ENCODE assay signal across 8 cellular contexts in the genomic region with DNA sequence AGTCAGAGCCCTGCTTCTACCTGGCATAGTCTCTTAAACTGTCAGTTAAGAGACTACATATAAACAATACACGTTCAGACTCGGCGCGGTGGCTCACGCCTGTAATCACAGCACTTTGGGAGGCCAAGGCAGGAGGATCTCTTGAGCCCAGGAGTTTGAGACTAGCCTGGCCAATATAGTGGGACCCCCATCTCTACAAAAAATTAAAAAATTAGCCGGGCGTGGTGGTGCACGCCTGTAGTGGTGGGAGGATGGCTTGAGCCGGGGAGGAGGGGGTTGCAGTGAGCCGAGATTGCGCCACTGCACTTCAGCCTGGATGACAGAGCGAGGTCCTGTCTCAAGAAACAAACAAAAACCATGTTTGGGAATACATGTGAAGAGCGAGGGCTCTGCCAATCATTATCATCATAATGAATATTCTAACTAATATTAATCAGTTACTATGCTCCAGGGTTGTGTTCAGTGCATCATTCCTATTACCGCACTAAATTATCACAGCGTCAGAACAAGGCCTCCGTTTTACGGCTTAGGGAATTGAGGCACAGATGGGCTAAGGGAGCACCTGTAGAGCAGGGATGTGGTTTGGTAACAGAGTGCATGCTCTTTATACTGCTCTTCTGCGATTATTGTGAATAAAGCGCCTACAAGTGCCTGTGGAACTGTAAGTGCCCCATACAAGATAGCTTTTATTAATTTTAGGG. TPM values are rescaled to one million over a fixed set of nuclear protein-coding genes. Genes with fewer than 3 reads are reported as not detected.
A peak's percentile ranks its signal among the peaks of the same experiment; 100 is the strongest.
DNase-seq lines count a peak whose midpoint lies in the region; ATAC-seq and TF ChIP-seq lines count a peak whose summit lies in the region.

No MANE protein-coding gene starts in this region.

- peak overlapping the region; percentile 54 for H3K27ac ChIP-seq in GM23248
- no peak overlapping the region for H3K27ac ChIP-seq in SJCRH30
- H3K27ac ChIP-seq in esophagus squamous epithelium = peak overlapping the region; percentile 77 to 95 (median 92)
- peak overlapping the region; percentile 80 to 93 (median 88) for H3K27ac ChIP-seq in sigmoid colon

- peak overlapping the region; percentile 83 for H3K9ac ChIP-seq in GM23248

- no peaks in the 10 kb centered on the region for H3K27me3 ChIP-seq in GM23248 (replicated peaks; ENCODE audit: insufficient read depth)
- H3K27me3 ChIP-seq in SJCRH30 = no peaks in the 10 kb centered on the region
- no peaks in the 10 kb centered on the region for H3K27me3 ChIP-seq in esophagus squamous epithelium
- H3K27me3 ChIP-seq in sigmoid colon = no peaks in the 10 kb centered on the region

- peak overlapping the region; percentile 72 for H3K4me2 ChIP-seq in GM23248 (ENCODE audit: unreplicated experiment)

- H3K9me3 ChIP-seq in GM23248 (ENCODE audit: low read depth) = no peaks in the 10 kb centered on the region
- H3K9me3 ChIP-seq in SJCRH30 (replicated peaks) = no peaks in the 10 kb centered on the region
- no peaks in the 10 kb centered on the region for H3K9me3 ChIP-seq in esophagus squamous epithelium
- H3K9me3 ChIP-seq in sigmoid colon = no peaks in the 10 kb centered on the region

- no peaks in the 10 kb centered on the region for H3K9me2 ChIP-seq in GM23248 (ENCODE audit: insufficient read depth)

- DNase-seq in GM23248 = no peak
- no peak for DNase-seq in SJCRH30
- DNase-seq in esophagus squamous epithelium (lab: John Stamatoyannopoulos, UW) = no peak
- DNase-seq in sigmoid colon = no peak
- DNase-seq in foreskin melanocyte = no peak
- DNase-seq in medulla oblongata (ENCODE audit: extremely low spot score) = no peak
- DNase-seq in GM10266 (ENCODE audit: extremely low spot score) = no peak

- H3K79me2 ChIP-seq in GM23248 (ENCODE audit: insufficient read depth) = peaks cover 64% of the 10 kb centered on the region

- peaks cover 46% of the 10 kb centered on the region for H3K4me1 ChIP-seq in GM23248 (ENCODE audit: insufficient read depth)
- peaks cover 7% of the 10 kb centered on the region for H3K4me1 ChIP-seq in SJCRH30
- peaks cover 66 to 87% (median 74%) of the 10 kb centered on the region in 3 donors for H3K4me1 ChIP-seq in esophagus squamous epithelium
- peaks cover 0 to 72% (median 54%) of the 10 kb centered on the region in 4 donors for H3K4me1 ChIP-seq in sigmoid colon

- in situ Hi-C loops in GM23248 (cut with MboI) = no loop called here

- no peak for TF ChIP-seq POLR2A in esophagus squamous epithelium (IDR thresholded peaks at IDR 0.05)
- TF ChIP-seq POLR2A in sigmoid colon (IDR thresholded peaks at IDR 0.05) = no peak

- no peak for TF ChIP-seq EP300 in sigmoid colon (IDR thresholded peaks at IDR 0.05)

- H2AFZ ChIP-seq in GM23248 = peak overlapping the region; percentile 71

- H4K20me1 ChIP-seq in GM23248 (ENCODE audit: insufficient read depth) = no peaks in the 10 kb centered on the region

- ATAC-seq in HG02571 (IDR thresholded peaks at IDR 0.05; ENCODE audit: unreplicated experiment) = no peak

- intact Hi-C loops in esophagus squamous epithelium (cut with DNase I) = loop anchor here (10.0 kb wide), 1 partner anchor 149 kb away; a partner anchor contains a TSS
- intact Hi-C loops in sigmoid colon (cut with DNase I) = loop anchor here (5.0 kb wide), 2 partner anchors 63 to 172 kb away; a partner anchor contains a TSS

- WGBS in GM23248 (ENCODE audit: low coverage in 1 of 2, low lambda C conversion rate in 2 of 2, missing lambda C conversion rate in 2 of 2), 2 experiments = 86% methylated on average over 19 of the region's 19 CpGs
- WGBS in esophagus squamous epithelium, 2 donors = 80 to 84% methylated on average over 19 of the region's 19 CpGs
- 83 to 91% methylated on average over 19 of the region's 19 CpGs for WGBS in sigmoid colon, 2 donors

- TF ChIP-seq CTCF in esophagus squamous epithelium (IDR thresholded peaks at IDR 0.05) (no peak), sigmoid colon (IDR thresholded peaks at IDR 0.05) (no peak), GM10266 (IDR thresholded peaks at IDR 0.05; ENCODE audit: control insufficient read depth, insufficient read depth, low read depth, missing control alignments) (no peak)

- H3K36me3 ChIP-seq in GM23248 (ENCODE audit: low read depth) (no peaks in the 10 kb centered on the region), SJCRH30 (no peaks in the 10 kb centered on the region), esophagus squamous epithelium (peaks cover 0 to 14% (median 0%) of the 10 kb centered on the region in 3 donors), sigmoid colon (peaks cover 0 to 4% (median 0%) of the 10 kb centered on the region in 4 donors)

- H3K4me3 ChIP-seq in GM23248 = peak overlapping the region; percentile 71
- H3K4me3 ChIP-seq in SJCRH30 = peak overlapping the region; percentile 10; the same call in 1 of the 2 replicates
- peak overlapping the region in 3 of 4 donors; percentile 78 to 87 (median 82) for H3K4me3 ChIP-seq in esophagus squamous epithelium
- H3K4me3 ChIP-seq in sigmoid colon = peak overlapping the region in 3 of 4 donors; percentile 57 to 84 (median 68)

- H3F3A ChIP-seq in GM23248 (ENCODE audit: insufficient read depth) = peaks cover 29% of the 10 kb centered on the region

RNA-seq across cellular contexts. Expression of a gene that starts 0.8 kb away (rescaled TPM):
- 0.32 and 5.3 TPM in 2 replicates for total RNA-seq in GM23248 (2014; rRNA removed; shearing (Covaris generic))
- polyA plus RNA-seq in GM23248 (2016; fragmentation: Nextera tagmentation; extraction: Ambion mirVana) (60.7 and 64.2 TPM in 2 replicates), sigmoid colon (10 to 100 TPM in 2 of 3 donors, 1 to 10 TPM in 1; 7.8 to 15.6 (median 11.8) TPM)
- 12.7 and 13.2 TPM in 2 replicates for total RNA-seq in SJCRH30 (2014; rRNA removed; shearing (Covaris generic))
- total RNA-seq in esophagus squamous epithelium (1 to 10 TPM in 3 of 4 donors, under 1 TPM in 1; 0.32 to 5.1 (median 1.9) TPM), sigmoid colon (1 to 10 TPM in 3 of 4 donors, under 1 TPM in 1; 0.54 to 2.9 (median 1.9) TPM)

RNA-seq across cellular contexts. Expression of a gene that starts 1.9 kb away (rescaled TPM):
- 111 and 134 TPM in 2 replicates for total RNA-seq in GM23248 (2014; rRNA removed; shearing (Covaris generic))
- polyA plus RNA-seq in GM23248 (2016; fragmentation: Nextera tagmentation; extraction: Ambion mirVana) (49.9 and 51.1 TPM in 2 replicates), sigmoid colon (10 to 100 TPM in 2 of 3 donors, 1 to 10 TPM in 1; 9.0 to 32.8 (median 12.9) TPM)
- 140 and 152 TPM in 2 replicates for total RNA-seq in SJCRH30 (2014; rRNA removed; shearing (Covaris generic))
- total RNA-seq in esophagus squamous epithelium (10 to 100 TPM; 58.9 to 79.5 (median 70.2) TPM), sigmoid colon (10 to 100 TPM; 13.8 to 23.7 (median 17.3) TPM)

RNA-seq across cellular contexts. Expression of a gene that starts 40.4 kb away (rescaled TPM):
- under 0.01 TPM in 1 of 2 replicates, not detected in the other for total RNA-seq in GM23248 (2014; rRNA removed; shearing (Covaris generic))
- polyA plus RNA-seq in GM23248 (2016; fragmentation: Nextera tagmentation; extraction: Ambion mirVana) (not detected in 2 replicates), sigmoid colon (10 to 100 TPM; 18.0 to 63.0 (median 58.5) TPM)
- total RNA-seq in SJCRH30 (2014; rRNA removed; shearing (Covaris generic)) = not detected in 2 replicates
- total RNA-seq in esophagus squamous epithelium (10 to 100 TPM in 3 of 4 donors, 1 to 10 TPM in 1; 5.6 to 69.4 (median 32.3) TPM), sigmoid colon (100 to 1,000 TPM in 3 of 4 donors, 10 to 100 TPM in 1; 92.0 to 138 (median 120) TPM)

Comparison
In these comparisons a context has a peak if more than half of its experiments do, and no peak if none do; other contexts are left out.
1. H3K4me3 ChIP-seq: peak in every context shown above with its lines; median percentile 82 in esophagus squamous epithelium; 71 in GM23248; 68 in sigmoid colon; 10 in SJCRH30.